Comparison of ENCODE assay signal across 14 cellular contexts in the genomic region with DNA sequence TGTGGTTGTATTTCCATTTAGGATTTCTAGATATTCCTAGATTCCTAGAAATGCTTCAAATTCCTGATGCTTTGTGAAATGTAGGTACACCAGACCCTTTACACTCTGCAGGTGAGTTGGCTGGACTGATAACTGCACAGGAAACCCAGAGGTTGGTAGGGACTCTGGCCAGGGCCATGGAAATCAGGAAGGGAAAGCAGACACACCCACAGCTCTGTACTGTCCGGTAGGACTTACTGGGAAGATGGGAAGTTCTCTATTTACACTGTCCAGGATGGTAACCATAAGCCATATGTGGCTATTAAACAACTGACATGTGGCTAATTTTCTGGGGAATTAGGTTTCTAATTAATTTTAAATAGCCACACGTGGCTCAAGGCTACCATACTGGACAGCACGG.
"Had no signal": no experiment of that assay in that cellular context is flagged by ENCODE, and none has a peak within 500 bp of the region (broad histone marks: within the 10 kb centered on the region; RNA-seq: fewer than 3 reads in every experiment).

No MANE protein-coding gene starts in this region.

- DNase-seq: activated CD4-positive, alpha-beta T cell treated with anti-CD3 and anti-CD28 coated beads, Interleukin-2, amount 50 U/mL, for 1 hour; activated CD4-positive, CD25-positive, alpha-beta regulatory T cell; activated effector memory CD4-positive, alpha-beta T cell treated with Interleukin-2 at 50 U/mL for 16 hours; endodermal cell; gastrocnemius medialis; heart right ventricle; left cardiac atrium; mesendoderm; psoas muscle; right lobe of liver had no signal

- ATAC-seq: activated naive CD4-positive, alpha-beta T cell treated with anti-CD3 and anti-CD28 coated beads, Interleukin-2, amount 50 U/mL, for 72 hours; gastrocnemius medialis; psoas muscle; right lobe of liver had no signal

- H3K4me1 Mint-ChIP-seq: brain had no signal

- H3K27me3 Mint-ChIP-seq: brain had no signal

- H3K4me3 Mint-ChIP-seq: brain; endodermal cell; neural crest cell; T-helper 2 cell treated with Interferon-gamma antibody and Interleukin-4, amounts not matched to agents 5 μg/mL and 100 μg/mL, for 36 hours had no signal

- H3K27ac Mint-ChIP-seq: brain, endodermal cell had no signal

- H3K9me3 Mint-ChIP-seq: activated naive CD4-positive, alpha-beta T cell treated with anti-CD3 and anti-CD28 coated beads, Interleukin-2, amount 50 U/mL, for 72 hours; brain; endodermal cell; neural crest cell; T-helper 2 cell treated with Interferon-gamma antibody and Interleukin-4, amounts not matched to agents 5 μg/mL and 100 μg/mL, for 36 hours had no signal
